Comparison of ENCODE assay signal across 9 cellular contexts in genomic region chr17:48910370-48910769, GRCh38. TPM values are rescaled to one million over a fixed set of nuclear protein-coding genes. Genes with fewer than 3 reads are reported as not detected.
DNase-seq lines count a peak whose midpoint lies in the region; ATAC-seq and TF ChIP-seq lines count a peak whose summit lies in the region.
"Had no signal": no experiment of that assay in that cellular context is flagged by ENCODE, and none has a peak within 500 bp of the region (broad histone marks: within the 10 kb centered on the region; RNA-seq: fewer than 3 reads in every experiment).

No MANE protein-coding gene starts in this region.

- H3K9me2 ChIP-seq in DOHH2 (replicated peaks; ENCODE audit: control insufficient read depth, low read length) (no peaks in the 10 kb centered on the region), OCI-LY7 (ENCODE audit: insufficient read depth, low read length) (no peaks in the 10 kb centered on the region)

- no peak overlapping the region for H3K27ac Mint-ChIP-seq in neural progenitor cell

- no peak for TF ChIP-seq CTCF in DOHH2 (IDR thresholded peaks at IDR 0.05; ENCODE audit: low read depth, low read length, poor library complexity, severe bottlenecking)
- TF ChIP-seq CTCF in OCI-LY7 (conservative IDR thresholded peaks at IDR 0.05; ENCODE audit: low read length) = no peak
- TF ChIP-seq CTCF in neural progenitor cell (IDR thresholded peaks at IDR 0.05) = no peak
- no peak for TF ChIP-seq CTCF in left lung (IDR thresholded peaks at IDR 0.05)

- H3K9ac ChIP-seq in duodenal mucosa (ENCODE audit: low read depth in 1 of 2, low read length in 2 of 2) (peak overlapping the region in 1 of 2 donors; percentile 77), neural progenitor cell (no peak overlapping the region)

- peak overlapping the region; percentile 75 for H3K4me2 ChIP-seq in DOHH2 (ENCODE audit: low read length)
- peak overlapping the region; percentile 91 for H3K4me2 ChIP-seq in OCI-LY7 (ENCODE audit: low read length)
- peak overlapping the region; percentile 97 for H3K4me2 ChIP-seq in neural progenitor cell

- H3K27me3 ChIP-seq in DOHH2 (ENCODE audit: control insufficient read depth, low read length) (no peaks in the 10 kb centered on the region), duodenal mucosa (ENCODE audit: control insufficient read depth in 1 of 2, insufficient read depth in 2 of 2, low read length in 2 of 2) (no peaks in the 10 kb centered on the region), neural progenitor cell (no peaks in the 10 kb centered on the region), left lung (no peaks in the 10 kb centered on the region)

- H3K27ac ChIP-seq in DOHH2 (ENCODE audit: low read depth, low read length) (no peak overlapping the region), OCI-LY7 (ENCODE audit: low read depth, low read length, poor library complexity, severe bottlenecking) (no peak overlapping the region), duodenal mucosa (ENCODE audit: low read depth, low read length) (no peak overlapping the region), neural progenitor cell (no peak overlapping the region), left lung (no peak overlapping the region)

- ATAC-seq in GM19463 (IDR thresholded peaks at IDR 0.05; ENCODE audit: unreplicated experiment) (no peak), left lung (no peak)

- H3K4me3 Mint-ChIP-seq in neural progenitor cell = peak overlapping the region; percentile 98

- no peaks in the 10 kb centered on the region for H3K9me3 ChIP-seq in DOHH2 (ENCODE audit: control insufficient read depth, insufficient read depth, low read length)
- no peaks in the 10 kb centered on the region for H3K9me3 ChIP-seq in OCI-LY7 (ENCODE audit: low read length)
- H3K9me3 ChIP-seq in duodenal mucosa (ENCODE audit: control insufficient read depth in 1 of 2, low read length in 2 of 2) = no peaks in the 10 kb centered on the region
- H3K9me3 ChIP-seq in neural progenitor cell (ENCODE audit: low read depth) = no peaks in the 10 kb centered on the region
- no peaks in the 10 kb centered on the region for H3K9me3 ChIP-seq in left lung

- no peaks in the 10 kb centered on the region for H3K9me3 Mint-ChIP-seq in neural progenitor cell

- peaks cover 34% of the 10 kb centered on the region for H3K4me1 Mint-ChIP-seq in neural progenitor cell

- peaks cover 35% of the 10 kb centered on the region for H3K36me3 Mint-ChIP-seq in neural progenitor cell

- H3K36me3 ChIP-seq in DOHH2 (ENCODE audit: control insufficient read depth, low read length) (peaks cover 61% of the 10 kb centered on the region), OCI-LY7 (ENCODE audit: insufficient read depth, low read length) (peaks cover 58% of the 10 kb centered on the region), duodenal mucosa (ENCODE audit: control insufficient read depth in 1 of 2, insufficient read depth in 2 of 2, low read length in 2 of 2) (peaks cover 8 to 40% of the 10 kb centered on the region in 2 donors), neural progenitor cell (no peaks in the 10 kb centered on the region), left lung (peaks cover 0 to 42% of the 10 kb centered on the region in 2 donors)

- CTCF ChIA-PET in OCI-LY7 (lab: Charles Lee; ENCODE audit: unreplicated experiment) = no interaction called here

- intact Hi-C loops in OCI-LY7 (cut with micrococcal nuclease; ENCODE audit: unreplicated experiment) = no loop called here
- intact Hi-C loops in left lung (cut with DNase I) = no loop called here

- in situ Hi-C loops in KBM-7 (cut with MboI; ENCODE audit: low pct_unique_long_range_greater_than_20kb, low sequenced_read_pairs) = no loop called here

- H3K4me3 ChIP-seq in DOHH2 (ENCODE audit: low read length) (peak overlapping the region; percentile 89), OCI-LY7 (ENCODE audit: low read depth, low read length, poor library complexity, severe bottlenecking) (peak overlapping the region; percentile 99), duodenal mucosa (ENCODE audit: low read depth in 1 of 2, low read length in 2 of 2) (peak overlapping the region; percentile 84 to 94), neural progenitor cell (peak overlapping the region; percentile 90), left lung (peak overlapping the region in 1 of 2 donors; percentile 70)

- POLR2A ChIA-PET in OCI-LY7 (lab: Charles Lee) = no interaction called here

- H3K4me1 ChIP-seq in DOHH2 (ENCODE audit: control insufficient read depth, low read length) = peaks cover 34% of the 10 kb centered on the region
- peaks cover 26% of the 10 kb centered on the region for H3K4me1 ChIP-seq in OCI-LY7 (ENCODE audit: insufficient read depth, low read length, poor library complexity, severe bottlenecking)
- H3K4me1 ChIP-seq in duodenal mucosa (ENCODE audit: control insufficient read depth in 1 of 2, insufficient read depth in 2 of 2, low read length in 2 of 2) = peaks cover 32 to 33% of the 10 kb centered on the region in 2 donors
- peaks cover 14% of the 10 kb centered on the region for H3K4me1 ChIP-seq in neural progenitor cell
- peaks cover 16 to 65% of the 10 kb centered on the region in 2 donors for H3K4me1 ChIP-seq in left lung

- H3K27me3 Mint-ChIP-seq in neural progenitor cell (ENCODE audit: insufficient read depth, low read depth) = peaks cover 6% of the 10 kb centered on the region

- H4K20me1 ChIP-seq in DOHH2 (ENCODE audit: control insufficient read depth, insufficient read depth, low read depth, low read length) = peaks cover 31% of the 10 kb centered on the region
- H4K20me1 ChIP-seq in OCI-LY7 (ENCODE audit: insufficient read depth, low read length) = peaks cover 34% of the 10 kb centered on the region
- H4K20me1 ChIP-seq in neural progenitor cell (ENCODE audit: low read depth) = peaks cover 63% of the 10 kb centered on the region

- no TSS peak for BruUV-seq in OCI-LY7 (replicated peaks; lab: Mats Ljungman, UMichigan)

- peaks cover 86% of the 10 kb centered on the region for H3K79me2 ChIP-seq in DOHH2 (ENCODE audit: control insufficient read depth, low read length)
- peaks cover 75% of the 10 kb centered on the region for H3K79me2 ChIP-seq in OCI-LY7 (ENCODE audit: insufficient read depth, low read depth, low read length)
- peaks cover 88% of the 10 kb centered on the region for H3K79me2 ChIP-seq in neural progenitor cell (ENCODE audit: low read depth)

- H3F3A ChIP-seq in DOHH2 (ENCODE audit: control insufficient read depth, insufficient read depth) (no peaks in the 10 kb centered on the region), neural progenitor cell (ENCODE audit: low read depth) (peaks cover 24% of the 10 kb centered on the region)

- DNase-seq in OCI-LY7 (ENCODE audit: low spot score) = no peak
- DNase-seq in neural progenitor cell (ENCODE audit: low spot score) = no peak
- no peak for DNase-seq in HPDE6-E6E7 (ENCODE audit: extremely low spot score)
- no peak for DNase-seq in KBM-7
- no peak for DNase-seq in left lung

- H2AFZ ChIP-seq in OCI-LY7 (ENCODE audit: low read length) (no peak overlapping the region), neural progenitor cell (replicated peaks) (no peak overlapping the region)

RNA-seq across cellular contexts. Expression of gene UBE2Z, which starts 2.2 kb away (rescaled TPM):
- total RNA-seq in OCI-LY7 (2014; rRNA removed; shearing (Covaris generic)) = 44.7 and 52.3 TPM in 2 replicates
- total RNA-seq in OCI-LY7 (2022) (81.1 and 81.2 TPM in 2 replicates), neural progenitor cell (ENCODE audit: low replicate concordance) (45.5 and 57.9 TPM in 2 replicates), left lung (10 to 100 TPM; 65.8 to 70.3 TPM)

RNA-seq across cellular contexts. Expression of gene ATP5MC1, which starts 17.8 kb away (rescaled TPM):
- total RNA-seq in OCI-LY7 (2014; rRNA removed; shearing (Covaris generic)) = 97.4 and 120 TPM in 2 replicates
- total RNA-seq in OCI-LY7 (2022) (96.4 and 135 TPM in 2 replicates), neural progenitor cell (ENCODE audit: low replicate concordance) (29.4 and 51.7 TPM in 2 replicates), left lung (10 to 100 TPM; 56.6 to 83.3 TPM)

RNA-seq across cellular contexts. Expression of gene SNF8, which starts 34.3 kb away (rescaled TPM):
- 45.8 and 57.2 TPM in 2 replicates for total RNA-seq in OCI-LY7 (2014; rRNA removed; shearing (Covaris generic))
- 73.3 and 92.2 TPM in 2 replicates for total RNA-seq in OCI-LY7 (2022)
- 93.0 and 103 TPM in 2 replicates for total RNA-seq in neural progenitor cell (ENCODE audit: low replicate concordance)
- 100 to 1,000 TPM in 1 of 2 donors, 10 to 100 TPM in 1; 95.8 to 109 TPM for total RNA-seq in left lung

RNA-seq across cellular contexts. Expression of gene GIP, which starts 58.0 kb away (rescaled TPM):
- total RNA-seq in OCI-LY7 (2014; rRNA removed; shearing (Covaris generic)) = not detected in 2 replicates
- not detected in 2 replicates for total RNA-seq in OCI-LY7 (2022)
- total RNA-seq in neural progenitor cell (ENCODE audit: low replicate concordance) = not detected in 2 replicates
- not detected for total RNA-seq in left lung
- total RNA-seq: liver had no signal
